In the genomic region with DNA sequence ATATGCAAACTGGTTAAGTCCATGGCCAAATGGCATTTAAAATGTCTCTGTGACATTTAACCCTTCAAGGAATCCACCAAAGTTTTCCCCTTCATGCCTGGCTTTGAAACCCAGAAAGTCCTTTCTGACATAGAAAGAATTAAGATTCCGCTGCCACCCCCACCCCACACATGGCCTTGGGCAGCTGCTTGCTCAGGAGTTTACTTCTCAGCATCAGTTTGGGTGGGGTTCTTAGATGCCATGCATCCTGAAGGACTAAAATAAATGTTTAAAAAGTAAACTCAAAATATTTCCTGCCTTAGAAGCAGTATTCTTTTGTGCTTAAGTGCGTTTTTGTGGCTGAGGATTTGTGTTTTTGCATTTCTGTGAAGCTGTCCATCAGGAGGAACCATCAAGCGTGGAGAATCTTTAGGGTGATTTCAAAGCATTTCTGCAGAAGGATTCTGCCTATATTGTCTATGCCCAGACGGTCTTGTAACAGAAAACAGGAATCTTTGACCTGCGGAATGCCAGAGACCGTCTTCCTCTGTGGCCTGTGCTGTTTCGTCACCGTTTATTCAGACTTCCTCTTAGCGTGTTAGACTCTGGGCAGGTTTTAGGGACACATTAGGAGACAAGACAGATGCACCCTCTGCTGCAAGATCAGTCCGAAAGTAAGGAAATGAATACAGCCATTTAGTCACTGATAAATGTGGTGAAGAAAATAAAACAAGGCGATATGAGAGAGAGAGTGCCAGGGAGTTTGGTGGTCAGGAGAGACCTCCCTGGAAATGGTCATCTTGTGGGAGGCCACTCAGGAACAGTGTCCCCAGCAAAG, we compare ENCODE assay signal across 17 cellular contexts. TPM values are rescaled to one million over a fixed set of nuclear protein-coding genes. Genes with fewer than 3 reads are reported as not detected.
A peak's percentile ranks its signal among the peaks of the same experiment; 100 is the strongest.
DNase-seq lines count a peak whose midpoint lies in the region; ATAC-seq and TF ChIP-seq lines count a peak whose summit lies in the region.
"Had no signal": no experiment of that assay in that cellular context is flagged by ENCODE, and none has a peak within 500 bp of the region (broad histone marks: within the 10 kb centered on the region; RNA-seq: fewer than 3 reads in every experiment).

No MANE protein-coding gene starts in this region.

- peaks cover 0 to 71% (median 38%) of the 10 kb centered on the region in 12 donors for H3K4me1 ChIP-seq in heart left ventricle
- H3K4me1 ChIP-seq: prostate gland had no signal

- intact Hi-C loops in heart left ventricle (cut with DNase I), result no loop called here
- intact Hi-C loops in sciatic nerve (cut with DNase I), result no loop called here

- no peaks in the 10 kb centered on the region for H3K9me3 ChIP-seq in heart left ventricle
- H3K9me3 ChIP-seq: prostate gland had no signal

- ATAC-seq in GM18907 (IDR thresholded peaks at IDR 0.05; ENCODE audit: unreplicated experiment), result peak; percentile 22
- peak; percentile 36 for ATAC-seq in HG03432 (IDR thresholded peaks at IDR 0.05; ENCODE audit: unreplicated experiment)
- ATAC-seq in heart left ventricle, result peak in 3 of 4 donors; percentile 42 to 58 (median 56)
- peak; percentile 35 for ATAC-seq in sciatic nerve
- ATAC-seq in GM19324 (IDR thresholded peaks at IDR 0.05; ENCODE audit: low FRiP score, unreplicated experiment), result no peak
- no peak for ATAC-seq in HG03565 (IDR thresholded peaks at IDR 0.05; ENCODE audit: unreplicated experiment)
- ATAC-seq: activated CD4-positive, CD25-positive, alpha-beta regulatory T cell treated with anti-CD3 and anti-CD28 coated beads, Interleukin-2, amount 50 U/mL, for 24 hours; CD8-positive, alpha-beta T cell had no signal

- WGBS in heart left ventricle, 4 donors, result 62 to 68% (median 65%) methylated on average over 11 of the region's 11 CpGs

- peak overlapping the region in 7 of 12 donors; percentile 11 to 71 (median 20) for H3K27ac ChIP-seq in heart left ventricle
- H3K27ac ChIP-seq: prostate gland had no signal

- H3K36me3 ChIP-seq in heart left ventricle, result peaks cover 0 to 5% (median 0%) of the 10 kb centered on the region in 9 donors
- H3K36me3 ChIP-seq: prostate gland had no signal

- TF ChIP-seq CTCF in heart left ventricle (IDR thresholded peaks at IDR 0.05), result no peak

- TF ChIP-seq POLR2A in heart left ventricle (IDR thresholded peaks at IDR 0.05), result no peak

- H3K27me3 ChIP-seq in heart left ventricle, result no peaks in the 10 kb centered on the region

- peak in 1 of 5 donors; percentile 57 for DNase-seq in heart left ventricle
- no peak for DNase-seq in sciatic nerve (ENCODE audit: low spot score)
- DNase-seq in activated CD4-positive, alpha-beta T cell treated with anti-CD3 and anti-CD28 coated beads, Interleukin-2, amount 50 U/mL, for 4 hours, result no peak
- no peak for DNase-seq in SW480 (ENCODE audit: low spot score)
- DNase-seq: activated naive CD4-positive, alpha-beta T cell; cerebellar nuclear complex; Kasumi-1; kidney; NCI-H345; SIG-M5 had no signal

- H3K4me3 ChIP-seq in heart left ventricle, result no peak overlapping the region
- H3K4me3 ChIP-seq: prostate gland had no signal

RNA-seq across cellular contexts. Expression of a gene that starts 6.2 kb away (rescaled TPM):
- total RNA-seq in heart left ventricle (10 to 100 TPM; 40.4 to 79.9 (median 48.2) TPM), sciatic nerve (62.2 TPM)
- 10 to 100 TPM; 33.4 to 51.5 TPM for polyA plus RNA-seq in heart left ventricle

Comparison
In these comparisons a context has a peak if more than half of its experiments do, and no peak if none do; other contexts are left out.
1. ATAC-seq: peak in GM18907 (single experiment), HG03432 (single experiment), heart left ventricle (3 of 4) and sciatic nerve (single experiment); none in GM19324 (single experiment) and HG03565 (single experiment).